8 cellular contexts compared by ENCODE assay signal in genomic region chr18:13726228-13726971, GRCh38. TPM values are rescaled to one million over a fixed set of nuclear protein-coding genes. Genes with fewer than 3 reads are reported as not detected.
DNase-seq lines count a peak whose midpoint lies in the region; ATAC-seq and TF ChIP-seq lines count a peak whose summit lies in the region.

A gene with protein sequence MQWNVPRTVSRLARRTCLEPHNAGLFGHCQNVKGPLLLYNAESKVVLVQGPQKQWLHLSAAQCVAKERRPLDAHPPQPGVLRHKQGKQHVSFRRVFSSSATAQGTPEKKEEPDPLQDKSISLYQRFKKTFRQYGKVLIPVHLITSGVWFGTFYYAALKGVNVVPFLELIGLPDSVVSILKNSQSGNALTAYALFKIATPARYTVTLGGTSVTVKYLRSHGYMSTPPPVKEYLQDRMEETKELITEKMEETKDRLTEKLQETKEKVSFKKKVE (minus strand): TSS chr18:13726558. CDS start chr18:13682077, 44,481 bp downstream.
RNMT (plus strand) TSS chr18:13726673; CDS start chr18:13731518, 4,845 bp downstream.

- H3K9me3 Mint-ChIP-seq in WTC11 = no peaks in the 10 kb centered on the region

- CTCF ChIA-PET in AG04450 (lab: Charles Lee) = interaction anchor here (0.7 to 1.2 kb wide), 2 partner anchors 87 to 168 kb away, joined by 3 to 5 read pairs; no protein-coding TSS in a partner anchor
- CTCF ChIA-PET in WTC11 (lab: Charles Lee) = interaction anchor here (0.8 to 1.4 kb wide), 3 partner anchors 14 to 97 kb away, joined by 3 to 4 read pairs (median 3); no protein-coding TSS in a partner anchor

- peaks cover 51% of the 10 kb centered on the region for H4K20me1 ChIP-seq in smooth muscle cell (ENCODE audit: low read depth)

- H3K4me3 ChIP-seq in AG04450 (ENCODE audit: low read depth, low read length) = peak within 1 kb of the TSS; percentile 92
- peak within 1 kb of the TSS; percentile 89 to 98 for H3K4me3 ChIP-seq in cardiac fibroblast (replicated peaks in 1 of 2; ENCODE audit: low read depth in 2 of 2, low read length in 2 of 2)
- H3K4me3 ChIP-seq in smooth muscle cell = peak within 1 kb of the TSS; percentile 77

- H3K9ac ChIP-seq in smooth muscle cell (ENCODE audit: low read depth) = peak within 1 kb of the TSS; percentile 96

- POLR2A ChIA-PET in AG04450 (lab: Yijun Ruan, JAX) = interaction anchor here (0.6 to 0.7 kb wide), 2 partner anchors 40 to 79 kb away, joined by 3 to 4 read pairs; no protein-coding TSS in a partner anchor
- POLR2A ChIA-PET in WTC11 (lab: Charles Lee) = no interaction called here

- WGBS in smooth muscle cell (ENCODE audit: low lambda C conversion rate) = 1% methylated on average over 58 of the region's 77 CpGs

- peak within 1 kb of the TSS; percentile 94 for H3K27ac Mint-ChIP-seq in WTC11

- no peak for TF ChIP-seq CTCF in AG04450 (IDR thresholded peaks at IDR 0.05; ENCODE audit: low read depth, low read length)
- TF ChIP-seq CTCF in WTC11 (IDR thresholded peaks at IDR 0.05) = no peak
- no peak for TF ChIP-seq CTCF in cardiac fibroblast (IDR thresholded peaks at IDR 0.05; ENCODE audit: low read depth, low read length)
- TF ChIP-seq CTCF in smooth muscle cell (IDR thresholded peaks at IDR 0.05; ENCODE audit: borderline replicate concordance, insufficient read depth, poor library complexity, severe bottlenecking) = peak; percentile 7

- peaks cover 89% of the 10 kb centered on the region for H3K79me2 ChIP-seq in smooth muscle cell (ENCODE audit: low read depth)

- H3K4me3 Mint-ChIP-seq in WTC11 = peak within 1 kb of the TSS; percentile 91

- H3K4me1 ChIP-seq in smooth muscle cell (ENCODE audit: low read depth) = peaks cover 22% of the 10 kb centered on the region

- peak within 1 kb of the TSS; percentile 93 for H2AFZ ChIP-seq in smooth muscle cell (ENCODE audit: low read depth)

- H3K4me2 ChIP-seq in smooth muscle cell = peak within 1 kb of the TSS; percentile 86

- H3K36me3 Mint-ChIP-seq in WTC11 = peaks cover 2% of the 10 kb centered on the region

- no peaks in the 10 kb centered on the region for H3F3A ChIP-seq in smooth muscle cell (ENCODE audit: low read depth)

- no peaks in the 10 kb centered on the region for H3K36me3 ChIP-seq in smooth muscle cell (ENCODE audit: low read depth)

- ATAC-seq in GM18907 (IDR thresholded peaks at IDR 0.05; ENCODE audit: unreplicated experiment) (peak; percentile 93), HG03159 (IDR thresholded peaks at IDR 0.05; ENCODE audit: unreplicated experiment) (peak; percentile 90), WTC11 (peak; percentile 82)

- H3K27me3 ChIP-seq in AG04450 (ENCODE audit: control insufficient read depth, insufficient read depth, low read length) (no peaks in the 10 kb centered on the region), smooth muscle cell (ENCODE audit: low read depth) (no peaks in the 10 kb centered on the region)

- no peaks in the 10 kb centered on the region for H3K27me3 Mint-ChIP-seq in WTC11 (ENCODE audit: low read depth)

- DNase-seq in AG04450 (ENCODE audit: low read depth, low spot score) = peak; percentile 90
- peak; percentile 94 for DNase-seq in NCI-H2227 treated with DMSO at 0.1 percent for 48 hours (lab: John Stamatoyannopoulos, UW)
- peak; percentile 87 for DNase-seq in WTC11 (ENCODE audit: low spot score)
- peak; percentile 96 to 97 for DNase-seq in cardiac fibroblast (ENCODE audit: low read depth in 2 of 2)
- peak; percentile 88 for DNase-seq in iPS-NIHi7 (ENCODE audit: extremely low spot score)
- peak; percentile 83 for DNase-seq in smooth muscle cell (lab: John Stamatoyannopoulos, UW; ENCODE audit: unreplicated experiment)

- H3K27ac ChIP-seq in AG04450 (ENCODE audit: low read depth, low read length) = peak within 1 kb of the TSS; percentile 96
- peak within 1 kb of the TSS; percentile 98 for H3K27ac ChIP-seq in smooth muscle cell (ENCODE audit: low read depth)

- H3K9me3 ChIP-seq in AG04450 (ENCODE audit: control insufficient read depth, insufficient read depth, low read length) = no peaks in the 10 kb centered on the region
- no peaks in the 10 kb centered on the region for H3K9me3 ChIP-seq in smooth muscle cell (replicated peaks; ENCODE audit: low read depth)

- H3K4me1 Mint-ChIP-seq in WTC11 = peaks cover 27% of the 10 kb centered on the region

TF ChIP-seq in WTC11, 78 proteins besides CTCF, POLR2A, EP300 and RAD21 (continues in another document):
- no peak for TF ChIP-seq SOX15 (CRISPR knock-in tag; IDR thresholded peaks at IDR 0.05)
- no peak; the same call in 1 of the 2 replicates for TF ChIP-seq CREB1 (CRISPR knock-in tag; IDR thresholded peaks at IDR 0.05)
- TF ChIP-seq ZNF396 (CRISPR knock-in tag; IDR thresholded peaks at IDR 0.05; ENCODE audit: borderline replicate concordance) = no peak
- no peak for TF ChIP-seq ATF2 (CRISPR knock-in tag; IDR thresholded peaks at IDR 0.05; ENCODE audit: borderline replicate concordance, low read depth)
- TF ChIP-seq NFE2L1 (CRISPR knock-in tag; IDR thresholded peaks at IDR 0.05) = peak; percentile 90; the same call in 1 of the 2 replicates
- no peak for TF ChIP-seq OVOL2 (CRISPR knock-in tag; IDR thresholded peaks at IDR 0.05; ENCODE audit: borderline replicate concordance)
- no peak for TF ChIP-seq ZNF512 (CRISPR knock-in tag; IDR thresholded peaks at IDR 0.05; ENCODE audit: borderline replicate concordance)
- no peak for TF ChIP-seq ZSCAN18 (CRISPR knock-in tag; IDR thresholded peaks at IDR 0.05)
- TF ChIP-seq, protein P1, sequence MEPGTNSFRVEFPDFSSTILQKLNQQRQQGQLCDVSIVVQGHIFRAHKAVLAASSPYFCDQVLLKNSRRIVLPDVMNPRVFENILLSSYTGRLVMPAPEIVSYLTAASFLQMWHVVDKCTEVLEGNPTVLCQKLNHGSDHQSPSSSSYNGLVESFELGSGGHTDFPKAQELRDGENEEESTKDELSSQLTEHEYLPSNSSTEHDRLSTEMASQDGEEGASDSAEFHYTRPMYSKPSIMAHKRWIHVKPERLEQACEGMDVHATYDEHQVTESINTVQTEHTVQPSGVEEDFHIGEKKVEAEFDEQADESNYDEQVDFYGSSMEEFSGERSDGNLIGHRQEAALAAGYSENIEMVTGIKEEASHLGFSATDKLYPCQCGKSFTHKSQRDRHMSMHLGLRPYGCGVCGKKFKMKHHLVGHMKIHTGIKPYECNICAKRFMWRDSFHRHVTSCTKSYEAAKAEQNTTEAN (CRISPR knock-in tag; IDR thresholded peaks at IDR 0.05) = 0 out of 2 replicates have a peak, but pooled peaks have one; percentile 17
- no peak for TF ChIP-seq ZNF423 (CRISPR knock-in tag; IDR thresholded peaks at IDR 0.05)

RNA-seq across cellular contexts. Expression of the first gene that starts in this region (rescaled TPM):
- polyA plus RNA-seq in AG04450 (2011; rRNA removed) (10.9 and 12.9 TPM in 2 replicates), smooth muscle cell (14.8 and 16.6 TPM in 2 replicates)
- polyA minus RNA-seq in AG04450 (2011; rRNA and poly(A)+ RNA removed) = 13.6 and 20.2 TPM in 2 replicates
- total RNA-seq in WTC11 (2021) (17.4 to 20.2 TPM (median 19.5 TPM) in 3 replicates), smooth muscle cell (16.0 and 17.8 TPM in 2 replicates)

RNA-seq across cellular contexts. Expression of gene RNMT, which starts in this region (rescaled TPM):
- polyA plus RNA-seq in AG04450 (2011; rRNA removed) = 20.2 and 23.5 TPM in 2 replicates
- polyA minus RNA-seq in AG04450 (2011; rRNA and poly(A)+ RNA removed) = 9.5 and 13.1 TPM in 2 replicates
- total RNA-seq in WTC11 (2021) = 45.4 to 59.8 TPM (median 58.2 TPM) in 3 replicates
- 48.3 and 62.9 TPM in 2 replicates for total RNA-seq in smooth muscle cell
- 38.6 and 52.2 TPM in 2 replicates for polyA plus RNA-seq in smooth muscle cell

Comparison
In these comparisons a context has a peak if more than half of its experiments do, and no peak if none do; other contexts are left out.
1. Peak in every context shown above with its lines: DNase-seq, ATAC-seq, H3K4me3 ChIP-seq and H3K27ac ChIP-seq.